Comparison of ENCODE assay signal across 1 cellular context in genomic region chr22:20215742-20216141, GRCh38.
TF ChIP-seq lines count a peak whose summit lies in the region.

No MANE protein-coding gene starts in this region.

TF ChIP-seq in K562, 482 proteins besides CTCF, POLR2A, EP300 and RAD21 (continued from another document):
- TF ChIP-seq MAZ (CRISPR knock-in tag; conservative IDR thresholded peaks at IDR 0.05 in 1 of 2, IDR thresholded peaks at IDR 0.05 in 1 of 2): no peak; a peak in 1 of 4 replicates
- 0 out of 2 replicates have a peak, but pooled peaks have one; percentile 14 for TF ChIP-seq SMC3 (conservative IDR thresholded peaks at IDR 0.05; ENCODE audit: insufficient read depth, low read depth, low read length)
- TF ChIP-seq CTBP1 (IDR thresholded peaks at IDR 0.05; ENCODE audit: borderline replicate concordance): peak; percentile 41; the same call in 1 of the 2 replicates
- peak; percentile 42 for TF ChIP-seq RBBP5 (IDR thresholded peaks at IDR 0.05; ENCODE audit: borderline replicate concordance, insufficient read depth, low read length, poor library complexity, severe bottlenecking)
- no peak for TF ChIP-seq ZNF778 (CRISPR knock-in tag; IDR thresholded peaks at IDR 0.05)
- no peak for TF ChIP-seq ZNF280A (IDR thresholded peaks at IDR 0.05; ENCODE audit: low read depth, partially characterized antibody)
- TF ChIP-seq ZNF639 (CRISPR knock-in tag; conservative IDR thresholded peaks at IDR 0.05 in 1 of 2, IDR thresholded peaks at IDR 0.05 in 1 of 2): 0 out of 4 replicates have a peak, but pooled peaks of 1 of the 2 experiments have one; percentile 6
- no peak for TF ChIP-seq ZBTB40 (IDR thresholded peaks at IDR 0.05)
- TF ChIP-seq ZBTB40 (CRISPR knock-in tag; IDR thresholded peaks at IDR 0.05): peak; percentile 31; the same call in 1 of the 2 replicates
- TF ChIP-seq XRCC3 (IDR thresholded peaks at IDR 0.05): no peak
- 0 out of 2 replicates have a peak, but pooled peaks have one; percentile 36 for TF ChIP-seq VEZF1 (CRISPR knock-in tag; IDR thresholded peaks at IDR 0.05)
- TF ChIP-seq RB1 (IDR thresholded peaks at IDR 0.05; ENCODE audit: low read depth): 0 out of 2 replicates have a peak, but pooled peaks have one; percentile 29
- no peak for TF ChIP-seq CAMTA2 (CRISPR knock-in tag; conservative IDR thresholded peaks at IDR 0.05)
- TF ChIP-seq KDM5B (IDR thresholded peaks at IDR 0.05; ENCODE audit: insufficient replicate concordance, low read depth, low read length): peak; percentile 34
